ENCODE assay signal across 16 cellular contexts in the genomic region with DNA sequence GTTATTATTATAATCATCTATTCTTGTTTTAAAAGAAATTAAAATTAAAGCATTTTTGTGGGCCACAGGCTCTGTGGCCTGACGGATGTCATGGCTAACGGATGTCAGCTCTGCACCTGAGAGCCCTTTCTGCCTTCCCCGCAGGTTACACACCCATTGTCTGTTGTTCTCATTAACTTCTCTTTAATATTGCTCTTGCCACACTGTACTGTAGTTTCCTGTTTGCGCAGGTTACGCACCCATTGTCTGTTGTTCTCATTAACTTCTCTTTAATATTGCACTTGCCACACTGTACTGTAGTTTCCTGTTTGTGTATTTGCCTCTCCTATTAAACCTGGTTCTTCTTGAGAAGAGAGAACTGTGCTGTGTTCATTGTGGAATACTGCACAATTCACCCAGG.
"Had no signal": no experiment of that assay in that cellular context is flagged by ENCODE, and none has a peak within 500 bp of the region (broad histone marks: within the 10 kb centered on the region; RNA-seq: fewer than 3 reads in every experiment).

No MANE protein-coding gene starts in this region.

- DNase-seq: activated CD4-positive, alpha-beta T cell treated with anti-CD3 and anti-CD28 coated beads for 1 hour; activated CD4-positive, alpha-beta T cell treated with anti-CD3 and anti-CD28 coated beads, Interleukin-2, amount 50 U/mL, for 4 hours; activated naive CD4-positive, alpha-beta T cell treated with Interleukin-2 at 50 U/mL for 16 hours; activated T-cell treated with anti-CD3 and anti-CD28 coated beads for 4 hours; anterior cingulate cortex; erythroblast; left lung; mesenchymal stem cell; nephron progenitor cell; stimulated activated CD4-positive, alpha-beta T cell treated with anti-CD3 and anti-CD28 coated beads, Interleukin-12 subunit alpha, Interleukin-12 subunit beta, amount 100 ng/mL, for 4 hours; stimulated activated CD4-positive, alpha-beta T cell treated with anti-CD3 and anti-CD28 coated beads, Interleukin-2, amount 100 ng/mL, for 24 hours; T-helper 1 cell; T1000; uterus had no signal

- H3K4me1 ChIP-seq: gastroesophageal sphincter, left lung, uterus had no signal

- H3K27me3 ChIP-seq: hepatocyte, uterus had no signal

- H3K4me3 ChIP-seq: gastroesophageal sphincter, hepatocyte, left lung, uterus had no signal

- ATAC-seq: gastroesophageal sphincter, left lung had no signal

- H3K9me3 ChIP-seq: gastroesophageal sphincter, left lung, uterus had no signal

- H3K36me3 ChIP-seq: gastroesophageal sphincter, left lung, uterus had no signal

- H3K27ac ChIP-seq: gastroesophageal sphincter, hepatocyte, uterus had no signal
